ENCODE assay signal across 22 cellular contexts in genomic region chr4:22487333-22487732, GRCh38. TPM values are rescaled to one million over a fixed set of nuclear protein-coding genes. Genes with fewer than 3 reads are reported as not detected.
DNase-seq lines count a peak whose midpoint lies in the region; ATAC-seq, FAIRE-seq and TF ChIP-seq lines count a peak whose summit lies in the region.
"Had no signal": no experiment of that assay in that cellular context is flagged by ENCODE, and none has a peak within 500 bp of the region (broad histone marks: within the 10 kb centered on the region; RNA-seq: fewer than 3 reads in every experiment).

No MANE protein-coding gene starts in this region.

- H3K9ac ChIP-seq in BLaER1: no peak overlapping the region
- no peak overlapping the region for H3K9ac ChIP-seq in keratinocyte (ENCODE audit: control insufficient read depth, extremely low read depth, insufficient read depth, low read length)
- H3K9ac ChIP-seq in PC-3 (ENCODE audit: low read length): no peak overlapping the region

- H3K9me3 ChIP-seq in BLaER1 (peaks cover 28% of the 10 kb centered on the region), keratinocyte (ENCODE audit: control insufficient read depth, low read depth, low read length) (no peaks in the 10 kb centered on the region), PC-3 (ENCODE audit: low read length) (no peaks in the 10 kb centered on the region), lower lobe of right lung (no peaks in the 10 kb centered on the region)

- no peaks in the 10 kb centered on the region for H3K9me2 ChIP-seq in PC-3 (replicated peaks; ENCODE audit: low read length)

- H3K4me1 ChIP-seq in BLaER1: peaks cover 44% of the 10 kb centered on the region
- H3K4me1 ChIP-seq in keratinocyte (ENCODE audit: control insufficient read depth, extremely low read depth, insufficient read depth, low read length): peaks cover 38% of the 10 kb centered on the region
- H3K4me1 ChIP-seq in PC-3 (ENCODE audit: insufficient read depth, low read length): 0 out of 2 replicates have a peak, but pooled peaks cover 9% of the 10 kb centered on the region
- H3K4me1 ChIP-seq in lower lobe of right lung: peaks cover 9% of the 10 kb centered on the region

- H3K27me3 ChIP-seq in BLaER1: no peaks in the 10 kb centered on the region
- H3K27me3 ChIP-seq in keratinocyte (ENCODE audit: control insufficient read depth, extremely low read depth, insufficient read depth, low read length): no peaks in the 10 kb centered on the region
- H3K27me3 ChIP-seq in PC-3 (ENCODE audit: low read length): no peaks in the 10 kb centered on the region
- H3K27me3 ChIP-seq in lower lobe of right lung (ENCODE audit: low read depth): no peaks in the 10 kb centered on the region

- POLR2A ChIA-PET in PC-3 (lab: Charles Lee; ENCODE audit: unreplicated experiment): no interaction called here

- H3K27ac ChIP-seq in BLaER1: no peak overlapping the region
- no peak overlapping the region for H3K27ac ChIP-seq in keratinocyte (ENCODE audit: control insufficient read depth, insufficient read depth, low read length)
- H3K27ac ChIP-seq in PC-3 (ENCODE audit: low read length): no peak overlapping the region
- no peak overlapping the region for H3K27ac ChIP-seq in lower lobe of right lung

- H3K36me3 ChIP-seq in BLaER1 (peaks cover 28% of the 10 kb centered on the region; the same call in 1 of the 2 replicates), keratinocyte (ENCODE audit: control insufficient read depth in 2 of 2, extremely low read depth in 1 of 2, insufficient read depth in 2 of 2, low read length in 2 of 2) (peaks cover 0 to 1% of the 10 kb centered on the region in 2 experiments), PC-3 (ENCODE audit: low read depth, low read length) (no peaks in the 10 kb centered on the region), lower lobe of right lung (no peaks in the 10 kb centered on the region)

- no peaks in the 10 kb centered on the region for H3K9me1 ChIP-seq in keratinocyte (ENCODE audit: control insufficient read depth, extremely low read depth, insufficient read depth, low read length)

- TF ChIP-seq CTCF in keratinocyte (optimal IDR thresholded peaks at IDR 0.05 in 1 of 3, IDR thresholded peaks at IDR 0.05 in 1 of 3, conservative IDR thresholded peaks at IDR 0.05 in 1 of 3; ENCODE audit: extremely low read depth in 1 of 3, insufficient read depth in 2 of 3, low read length in 3 of 3): no peak
- TF ChIP-seq CTCF in PC-3 (conservative IDR thresholded peaks at IDR 0.05; ENCODE audit: low read depth, low read length): no peak
- TF ChIP-seq CTCF in lower lobe of right lung (IDR thresholded peaks at IDR 0.05): no peak

- BruUV-seq in PC-3 (replicated peaks; lab: Mats Ljungman, UMichigan): no TSS peak

- H3K4me2 ChIP-seq in BLaER1: peak overlapping the region; percentile 7; the same call in 1 of the 2 replicates
- no peak overlapping the region for H3K4me2 ChIP-seq in keratinocyte (ENCODE audit: control insufficient read depth, extremely low read depth, insufficient read depth, low read depth, low read length)
- H3K4me2 ChIP-seq in PC-3 (ENCODE audit: low read length): no peak overlapping the region
- H3K4me2 ChIP-seq: GM23338 had no signal

- FAIRE-seq in keratinocyte (lab: Jason Lieb, UNC): peak; percentile 41

- H3K79me2 ChIP-seq in keratinocyte (ENCODE audit: control insufficient read depth, insufficient read depth, low read length): peaks cover 76% of the 10 kb centered on the region
- H3K79me2 ChIP-seq in PC-3 (ENCODE audit: low read length): peaks cover 78% of the 10 kb centered on the region

- intact Hi-C loops in PC-3 (cut with micrococcal nuclease) (no loop called here), lower lobe of right lung (cut with DNase I) (no loop called here)

- H2AFZ ChIP-seq in keratinocyte (ENCODE audit: control insufficient read depth, low read length): no peak overlapping the region
- H2AFZ ChIP-seq in PC-3 (ENCODE audit: low read length): no peak overlapping the region
- H2AFZ ChIP-seq: GM23338 had no signal

- CTCF ChIA-PET in PC-3 (lab: Charles Lee): no interaction called here

- dilution Hi-C loops in keratinocyte (cut with MboI; ENCODE audit: extremely low pct_ligation_motif_present, low sequenced_read_pairs): no loop called here

- H3K4me3 ChIP-seq in BLaER1: no peak overlapping the region
- H3K4me3 ChIP-seq in keratinocyte (ENCODE audit: control insufficient read depth in 2 of 3, extremely low read depth in 1 of 3, insufficient read depth in 2 of 3, low read depth in 1 of 3, low read length in 3 of 3): no peak overlapping the region
- H3K4me3 ChIP-seq in PC-3 (ENCODE audit: low read length): no peak overlapping the region
- H3K4me3 ChIP-seq in lower lobe of right lung: no peak overlapping the region
- H3K4me3 ChIP-seq: GM23338 had no signal

- no peaks in the 10 kb centered on the region for H3F3A ChIP-seq in PC-3 (ENCODE audit: low read length, unreplicated experiment)

- ATAC-seq in esophagus mucosa (no peak), PC-3 (no peak), lower lobe of right lung (no peak)
- ATAC-seq: GM23338, SK-N-SH treated with all-trans-retinoic acid at 6 μM for 48 hours had no signal

- H4K20me1 ChIP-seq in BLaER1 (peaks cover 90% of the 10 kb centered on the region), keratinocyte (ENCODE audit: control insufficient read depth, extremely low read depth, insufficient read depth, low read length) (no peaks in the 10 kb centered on the region), PC-3 (ENCODE audit: low read length) (peaks cover 8% of the 10 kb centered on the region; the same call in 1 of the 2 replicates)

- DNase-seq in DMS53 (lab: John Stamatoyannopoulos, UW): peak; percentile 9
- DNase-seq in DMS53 treated with DMSO at 0.1 percent for 48 hours (lab: John Stamatoyannopoulos, UW; ENCODE audit: unreplicated experiment): no peak
- peak; percentile 48 for DNase-seq in NCI-H69 (lab: John Stamatoyannopoulos, UW)
- no peak for DNase-seq in keratinocyte (ENCODE audit: low read depth, low spot score)
- no peak for DNase-seq in PC-3
- no peak for DNase-seq in lower lobe of right lung
- DNase-seq: 8988T; C1 segment of cervical spinal cord; COR-L47; DND-41; GDM1; HFFc6; KG1; NCI-H1694; NCI-H2227 treated with DMSO at 0.1 percent for 48 hours; NCI-H526 treated with DMSO at 0.1 percent for 48 hours; NK-92 treated with Interleukin-12 subunit alpha and Interleukin-12 subunit beta, amount 100 ng/mL, for 24 hours; OCI-M1 had no signal

RNA-seq across cellular contexts. Expression of gene ADGRA3, which starts 28.5 kb away (rescaled TPM):
- polyA plus RNA-seq in keratinocyte: 35.1 to 38.7 TPM (median 36.4 TPM) in 3 replicates
- polyA plus RNA-seq in keratinocyte (2011; ENCODE audit: low read depth): 17.7 TPM
- polyA plus RNA-seq in keratinocyte (2011; cell fraction: cytosol; rRNA removed): 15.6 and 24.3 TPM in 2 replicates
- 61.9 and 72.5 TPM in 2 replicates for polyA plus RNA-seq in keratinocyte (2011; cell fraction: nucleus; rRNA removed)
- 23.1 and 30.2 TPM in 2 replicates for polyA plus RNA-seq in keratinocyte (2012; ENCODE audit: low replicate concordance)
- 55.7 to 129 TPM (median 90.1 TPM) in 3 replicates for polyA minus RNA-seq in keratinocyte
- polyA minus RNA-seq in keratinocyte (2011; cell fraction: cytosol; rRNA and poly(A)+ RNA removed): 31.3 TPM
- 75.0 and 117 TPM in 2 replicates for polyA minus RNA-seq in keratinocyte (2011; cell fraction: nucleus; rRNA and poly(A)+ RNA removed)
- total RNA-seq in esophagus mucosa (6.3 TPM), PC-3 (2014; rRNA removed) (29.0 and 35.7 TPM in 2 replicates), lower lobe of right lung (15.8 TPM)

Comparison
In these comparisons a context has a peak if more than half of its experiments do, and no peak if none do; other contexts are left out.
1. DNase-seq: peak in DMS53 (single experiment) and NCI-H69 (single experiment); none in DMS53 treated with DMSO at 0.1 percent for 48 hours (single experiment), keratinocyte (single experiment), PC-3 (single experiment) and lower lobe of right lung (single experiment).